29 cellular contexts compared by ENCODE assay signal in the genomic region with DNA sequence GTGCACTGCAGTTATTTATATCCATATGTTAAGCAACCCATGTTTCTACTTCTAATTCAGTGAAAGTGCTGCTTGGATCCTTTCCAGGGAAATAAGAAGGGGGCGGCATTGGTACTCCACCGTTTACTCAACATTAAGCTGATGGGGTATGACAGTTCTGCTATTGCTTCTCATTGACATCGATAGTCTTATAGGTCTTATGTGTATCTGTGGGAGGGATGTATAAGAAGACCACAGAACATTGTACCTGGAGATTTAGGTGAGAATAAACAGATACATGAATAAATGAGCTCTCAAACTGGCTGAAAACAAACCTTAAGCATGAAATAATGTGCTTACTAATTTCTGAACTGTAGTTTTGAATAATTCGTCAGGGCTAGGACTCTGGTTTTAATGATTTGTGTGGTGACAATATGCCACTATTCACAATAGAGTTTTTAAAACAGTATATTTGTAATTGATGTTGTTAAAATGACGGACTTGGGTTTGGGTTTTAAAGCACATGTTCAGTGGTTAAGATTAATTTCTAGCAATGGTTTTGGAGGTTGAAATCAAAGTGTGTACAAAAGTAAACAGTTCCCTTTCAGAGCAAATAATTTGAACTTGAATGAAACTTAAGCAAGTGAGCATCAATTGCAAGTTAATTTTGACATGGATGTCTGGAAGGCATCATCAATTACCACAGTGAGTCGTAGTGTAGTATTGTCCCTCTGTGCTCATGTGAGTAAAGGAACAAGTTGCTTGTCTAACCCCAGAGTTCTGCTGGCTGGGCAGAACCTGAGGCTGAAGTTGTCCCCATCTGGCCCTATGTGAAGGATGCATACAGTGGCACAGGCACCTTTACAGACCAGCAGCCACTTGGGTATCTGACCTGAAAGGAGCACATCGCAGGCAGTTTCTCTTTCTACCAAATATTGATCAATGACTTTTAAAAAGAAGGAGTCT.
DNase-seq lines count a peak whose midpoint lies in the region; ATAC-seq and TF ChIP-seq lines count a peak whose summit lies in the region.
"Had no signal": no experiment of that assay in that cellular context is flagged by ENCODE, and none has a peak within 500 bp of the region (broad histone marks: within the 10 kb centered on the region; RNA-seq: fewer than 3 reads in every experiment).

No MANE protein-coding gene starts in this region.

- peak; percentile 11 for DNase-seq in DMS 273 (lab: John Stamatoyannopoulos, UW; ENCODE audit: unreplicated experiment)
- DNase-seq in DMS 273 treated with DMSO at 0.1 percent for 48 hours (lab: John Stamatoyannopoulos, UW) = no peak
- no peak for DNase-seq in activated T-cell treated with anti-CD3 and anti-CD28 coated beads, Interleukin-2, amount 50 U/mL, for 4 hours
- DNase-seq in activated T-cell treated with anti-CD3 and anti-CD28 coated beads, Interleukin-2, amount 50 U/mL, for 1 hour = no peak
- no peak for DNase-seq in T-helper 2 cell treated with Interferon-gamma antibody and Interleukin-4, amounts not matched to agents 5 μg/mL and 100 μg/mL, for 36 hours (ENCODE audit: low spot score)
- DNase-seq in osteocyte (ENCODE audit: extremely low spot score, unreplicated experiment) = no peak
- DNase-seq in caudate nucleus (lab: John Stamatoyannopoulos, UW) = no peak
- no peak for DNase-seq in NCI-H2171 (lab: John Stamatoyannopoulos, UW)
- DNase-seq: activated CD4-positive, alpha-beta T cell treated with anti-CD3 and anti-CD28 coated beads, Interleukin-2, amount 50 U/mL, for 4 hours; activated naive CD4-positive, alpha-beta T cell treated with anti-CD3 and anti-CD28 coated beads, Interleukin-2, amount 10 ng/mL, durations not matched to agents 7 days and 5 days; colonic mucosa; effector CD8-positive, alpha-beta T cell; EL; HFFc6; lower lobe of right lung; NCI-H1092; NCI-H187; NCI-H2227 treated with DMSO at 0.1 percent for 48 hours; NK-92 treated with Interleukin-12 subunit alpha and Interleukin-12 subunit beta, amount 100 ng/mL, for 24 hours; PC-9; retina; small intestine had no signal

- H3K27ac Mint-ChIP-seq in T-helper 2 cell treated with Interferon-gamma antibody and Interleukin-4, amounts not matched to agents 5 μg/mL and 100 μg/mL, for 36 hours = peak overlapping the region; percentile 60
- H3K27ac Mint-ChIP-seq in osteocyte (ENCODE audit: unreplicated experiment) = peak overlapping the region; percentile 75
- H3K27ac Mint-ChIP-seq: activated naive CD4-positive, alpha-beta T cell treated with anti-CD3 and anti-CD28 coated beads, Interleukin-2, amount 10 ng/mL, durations not matched to agents 7 days and 5 days; GM23338; HFFc6; nephron had no signal

- H3K9me3 Mint-ChIP-seq in activated T-cell treated with anti-CD3 and anti-CD28 coated beads, Interleukin-2, amount 50 U/mL, for 4 hours = no peaks in the 10 kb centered on the region
- no peaks in the 10 kb centered on the region for H3K9me3 Mint-ChIP-seq in T-helper 2 cell treated with Interferon-gamma antibody and Interleukin-4, amounts not matched to agents 5 μg/mL and 100 μg/mL, for 36 hours
- H3K9me3 Mint-ChIP-seq in osteocyte (ENCODE audit: unreplicated experiment) = no peaks in the 10 kb centered on the region
- H3K9me3 Mint-ChIP-seq: activated naive CD4-positive, alpha-beta T cell treated with anti-CD3 and anti-CD28 coated beads, Interleukin-2, amount 10 ng/mL, durations not matched to agents 7 days and 5 days; GM23338; HFFc6; nephron had no signal

- H3K36me3 Mint-ChIP-seq in activated T-cell treated with anti-CD3 and anti-CD28 coated beads, Interleukin-2, amount 50 U/mL, for 4 hours (ENCODE audit: insufficient read depth) = peaks cover 3% of the 10 kb centered on the region
- H3K36me3 Mint-ChIP-seq in T-helper 2 cell treated with Interferon-gamma antibody and Interleukin-4, amounts not matched to agents 5 μg/mL and 100 μg/mL, for 36 hours (ENCODE audit: low read depth) = peaks cover 27% of the 10 kb centered on the region
- H3K36me3 Mint-ChIP-seq in osteocyte (ENCODE audit: unreplicated experiment) = peaks cover 9% of the 10 kb centered on the region
- H3K36me3 Mint-ChIP-seq: activated naive CD4-positive, alpha-beta T cell treated with anti-CD3 and anti-CD28 coated beads, Interleukin-2, amount 10 ng/mL, durations not matched to agents 7 days and 5 days had no signal

- no peak overlapping the region for H3K27ac ChIP-seq in caudate nucleus (ENCODE audit: low read depth, low read length)
- H3K27ac ChIP-seq: 22Rv1, breast epithelium, C4-2B, colonic mucosa, lower lobe of right lung, PC-9, tibial nerve had no signal

- H3K27me3 Mint-ChIP-seq in activated T-cell treated with anti-CD3 and anti-CD28 coated beads, Interleukin-2, amount 50 U/mL, for 4 hours (ENCODE audit: low read depth) = no peaks in the 10 kb centered on the region
- H3K27me3 Mint-ChIP-seq in T-helper 2 cell treated with Interferon-gamma antibody and Interleukin-4, amounts not matched to agents 5 μg/mL and 100 μg/mL, for 36 hours (ENCODE audit: low read depth) = no peaks in the 10 kb centered on the region
- no peaks in the 10 kb centered on the region for H3K27me3 Mint-ChIP-seq in osteocyte (ENCODE audit: unreplicated experiment)
- H3K27me3 Mint-ChIP-seq: activated naive CD4-positive, alpha-beta T cell treated with anti-CD3 and anti-CD28 coated beads, Interleukin-2, amount 10 ng/mL, durations not matched to agents 7 days and 5 days had no signal

- H3K4me3 Mint-ChIP-seq in activated T-cell treated with anti-CD3 and anti-CD28 coated beads, Interleukin-2, amount 50 U/mL, for 4 hours = no peak overlapping the region
- H3K4me3 Mint-ChIP-seq in T-helper 2 cell treated with Interferon-gamma antibody and Interleukin-4, amounts not matched to agents 5 μg/mL and 100 μg/mL, for 36 hours = no peak overlapping the region
- H3K4me3 Mint-ChIP-seq in osteocyte (ENCODE audit: unreplicated experiment) = no peak overlapping the region
- H3K4me3 Mint-ChIP-seq: activated naive CD4-positive, alpha-beta T cell treated with anti-CD3 and anti-CD28 coated beads, Interleukin-2, amount 10 ng/mL, durations not matched to agents 7 days and 5 days; GM23338; HFFc6; nephron had no signal

- ATAC-seq in activated T-cell treated with anti-CD3 and anti-CD28 coated beads, Interleukin-2, amount 50 U/mL, for 4 hours = peak; percentile 30 to 64
- ATAC-seq: GM23338, lower lobe of right lung, Right ventricle myocardium inferior had no signal

- TF ChIP-seq CTCF in osteocyte (IDR thresholded peaks at IDR 0.05) = no peak

- H3K4me1 Mint-ChIP-seq in activated T-cell treated with anti-CD3 and anti-CD28 coated beads, Interleukin-2, amount 50 U/mL, for 4 hours (ENCODE audit: low read depth) = peaks cover 18% of the 10 kb centered on the region
- peaks cover 21% of the 10 kb centered on the region for H3K4me1 Mint-ChIP-seq in T-helper 2 cell treated with Interferon-gamma antibody and Interleukin-4, amounts not matched to agents 5 μg/mL and 100 μg/mL, for 36 hours (ENCODE audit: low read depth)
- H3K4me1 Mint-ChIP-seq in osteocyte (ENCODE audit: unreplicated experiment) = peaks cover 12% of the 10 kb centered on the region
- H3K4me1 Mint-ChIP-seq: activated naive CD4-positive, alpha-beta T cell treated with anti-CD3 and anti-CD28 coated beads, Interleukin-2, amount 10 ng/mL, durations not matched to agents 7 days and 5 days; GM23338; nephron had no signal
